In genomic region chr11:59145534-59145933, GRCh38 we compare ENCODE assay signal across 11 cellular contexts. TPM values are rescaled to one million over a fixed set of nuclear protein-coding genes. Genes with fewer than 3 reads are reported as not detected.
DNase-seq lines count a peak whose midpoint lies in the region; TF ChIP-seq lines count a peak whose summit lies in the region.
"Had no signal": no experiment of that assay in that cellular context is flagged by ENCODE, and none has a peak within 500 bp of the region (broad histone marks: within the 10 kb centered on the region; RNA-seq: fewer than 3 reads in every experiment).

No MANE protein-coding gene starts in this region.

- CTCF ChIA-PET in activated naive CD4-positive, alpha-beta T cell treated with anti-CD3 and anti-CD28 coated beads for 36 hours (lab: Charles Lee), result interaction anchor here (1.4 to 3.3 kb wide), 2 partner anchors 10 to 26 kb away, joined by 8 to 19 read pairs; partner anchors contain the start of gene DTX4

- no peak for TF ChIP-seq POLR2A in tibial nerve (IDR thresholded peaks at IDR 0.05)

- peak overlapping the region; percentile 88 to 98 (median 92) for H3K27ac ChIP-seq in tibial nerve

- peak overlapping the region in 3 of 4 donors; percentile 56 to 86 (median 69) for H3K4me3 ChIP-seq in tibial nerve

- peaks cover 0 to 11% (median 0%) of the 10 kb centered on the region in 3 donors for H3K36me3 ChIP-seq in tibial nerve

- H3K9me3 Mint-ChIP-seq in activated naive CD4-positive, alpha-beta T cell treated with anti-CD3 and anti-CD28 coated beads for 36 hours, result no peaks in the 10 kb centered on the region

- no peaks in the 10 kb centered on the region for H3K27me3 ChIP-seq in tibial nerve

- peak overlapping the region; percentile 91 for H3K27ac Mint-ChIP-seq in activated naive CD4-positive, alpha-beta T cell treated with anti-CD3 and anti-CD28 coated beads for 36 hours

- peaks cover 0 to 41% (median 12%) of the 10 kb centered on the region in 4 donors for H3K4me1 ChIP-seq in tibial nerve

- H3K27me3 Mint-ChIP-seq in activated naive CD4-positive, alpha-beta T cell treated with anti-CD3 and anti-CD28 coated beads for 36 hours (ENCODE audit: low read depth), result no peaks in the 10 kb centered on the region

- no peak for DNase-seq in activated naive CD4-positive, alpha-beta T cell treated with anti-CD3 and anti-CD28 coated beads for 36 hours
- DNase-seq in activated naive CD4-positive, alpha-beta T cell treated with Interleukin-2 at 50 U/mL for 16 hours, result no peak
- DNase-seq in SKM-1 treated with dmso at 0.1 percent for 144 hours (lab: John Stamatoyannopoulos, UW; ENCODE audit: unreplicated experiment) (peak; percentile 68), hepatic stellate cell (ENCODE audit: low spot score) (peak; percentile 29), tibial nerve (ENCODE audit: low spot score in 2 of 2) (peak in 1 of 2 donors; percentile 41), DMS53 (lab: John Stamatoyannopoulos, UW) (no peak), NCI-H146 (lab: John Stamatoyannopoulos, UW) (no peak), NCI-H2029 (lab: John Stamatoyannopoulos, UW) (no peak)
- DNase-seq: NCI-H2107 had no signal

- H3K9me3 ChIP-seq in tibial nerve, result no peaks in the 10 kb centered on the region

- TF ChIP-seq EP300 in tibial nerve (IDR thresholded peaks at IDR 0.05), result peak in 1 of 2 donors; percentile 67

- peaks cover 51% of the 10 kb centered on the region for H3K36me3 Mint-ChIP-seq in activated naive CD4-positive, alpha-beta T cell treated with anti-CD3 and anti-CD28 coated beads for 36 hours (ENCODE audit: low read depth)

- no peak for TF ChIP-seq CTCF in tibial nerve (IDR thresholded peaks at IDR 0.05)

- intact Hi-C loops in activated naive CD4-positive, alpha-beta T cell treated with anti-CD3 and anti-CD28 coated beads for 36 hours (cut with micrococcal nuclease), result loop anchor here (2.0 to 10.0 kb wide), 3 partner anchors 621 to 1821 kb away; partner anchors contain the start of genes SELENOH and TNKS1BP1

- 41 to 42% methylated on average over 4 of the region's 4 CpGs for WGBS in tibial nerve, 2 donors

- peaks cover 45% of the 10 kb centered on the region for H3K4me1 Mint-ChIP-seq in activated naive CD4-positive, alpha-beta T cell treated with anti-CD3 and anti-CD28 coated beads for 36 hours (ENCODE audit: low read depth)

- peak overlapping the region; percentile 95 for H3K4me3 Mint-ChIP-seq in activated naive CD4-positive, alpha-beta T cell treated with anti-CD3 and anti-CD28 coated beads for 36 hours

RNA-seq across cellular contexts. Expression of gene FAM111A, which starts 2.9 kb away (rescaled TPM):
- 10 to 100 TPM; 98.3 to 99.4 TPM for total RNA-seq in activated naive CD4-positive, alpha-beta T cell treated with anti-CD3 and anti-CD28 coated beads for 36 hours
- 10 to 100 TPM; 24.3 to 76.9 (median 40.3) TPM for total RNA-seq in tibial nerve

RNA-seq across cellular contexts. Expression of gene DTX4, which starts 26.4 kb away (rescaled TPM):
- under 1 TPM; 0.07 to 0.14 TPM for total RNA-seq in activated naive CD4-positive, alpha-beta T cell treated with anti-CD3 and anti-CD28 coated beads for 36 hours
- 10 to 100 TPM; 17.7 to 34.5 (median 25.8) TPM for total RNA-seq in tibial nerve
- total RNA-seq: Daoy had no signal

RNA-seq across cellular contexts. Expression of gene FAM111B, which starts 38.5 kb away (rescaled TPM):
- total RNA-seq in activated naive CD4-positive, alpha-beta T cell treated with anti-CD3 and anti-CD28 coated beads for 36 hours, result 10 to 100 TPM; 21.6 to 22.6 TPM
- under 1 TPM in 3 of 4 donors, not detected in 1; 0.20 to 0.30 (median 0.22) TPM for total RNA-seq in tibial nerve

RNA-seq across cellular contexts. Expression of gene GLYATL1B, which starts 59.4 kb away (rescaled TPM):
- not detected for total RNA-seq in activated naive CD4-positive, alpha-beta T cell treated with anti-CD3 and anti-CD28 coated beads for 36 hours
- not detected for total RNA-seq in tibial nerve
- total RNA-seq: Daoy, esophagus mucosa had no signal

Comparison
In these comparisons a context has a peak if more than half of its experiments do, and no peak if none do; other contexts are left out.
1. DNase-seq: peak in SKM-1 treated with dmso at 0.1 percent for 144 hours (single experiment) and hepatic stellate cell (single experiment); none in activated naive CD4-positive, alpha-beta T cell treated with anti-CD3 and anti-CD28 coated beads for 36 hours (single experiment), activated naive CD4-positive, alpha-beta T cell treated with Interleukin-2 at 50 U/mL for 16 hours (single experiment), DMS53 (single experiment), NCI-H146 (single experiment) and NCI-H2029 (single experiment).
2. RNA of gene DTX4, which starts 26.4 kb away (total RNA-seq): 17.7 to 34.5 TPM in tibial nerve; 0.07 to 0.14 TPM in activated naive CD4-positive, alpha-beta T cell treated with anti-CD3 and anti-CD28 coated beads for 36 hours; every median in the first group is over 10 times any median in the second.
3. RNA of gene FAM111B, which starts 38.5 kb away (total RNA-seq): 21.6 to 22.6 TPM in activated naive CD4-positive, alpha-beta T cell treated with anti-CD3 and anti-CD28 coated beads for 36 hours; 0.20 to 0.30 TPM in tibial nerve; every median in the first group is over 10 times any median in the second.